In genomic region chr13:27830010-27830409, GRCh38 we compare ENCODE assay signal across 8 cellular contexts. TPM values are rescaled to one million over a fixed set of nuclear protein-coding genes. Genes with fewer than 3 reads are reported as not detected.
DNase-seq lines count a peak whose midpoint lies in the region; ATAC-seq and TF ChIP-seq lines count a peak whose summit lies in the region.

No MANE protein-coding gene starts in this region.

- peak overlapping the region; percentile 30 for H3K4me3 Mint-ChIP-seq in activated naive CD4-positive, alpha-beta T cell treated with anti-CD3 and anti-CD28 coated beads, Interleukin-2, amount 50 U/mL, for 24 hours

- H3K9ac ChIP-seq in SK-N-MC (ENCODE audit: insufficient read length) (no peak overlapping the region), skeletal muscle tissue (ENCODE audit: low read depth in 1 of 3, low read length in 3 of 3) (no peak overlapping the region)

- no peaks in the 10 kb centered on the region for H3K9me3 Mint-ChIP-seq in activated naive CD4-positive, alpha-beta T cell treated with anti-CD3 and anti-CD28 coated beads, Interleukin-2, amount 50 U/mL, for 24 hours

- peaks cover 17% of the 10 kb centered on the region for H3K4me1 ChIP-seq in left ventricle myocardium inferior
- peaks cover 6 to 9% (median 8%) of the 10 kb centered on the region in 3 donors for H3K4me1 ChIP-seq in skeletal muscle tissue (ENCODE audit: control insufficient read depth in 3 of 3, insufficient read depth in 3 of 3, low read length in 3 of 3)

- no peak overlapping the region for H3K27ac ChIP-seq in SK-N-MC
- no peak overlapping the region for H3K27ac ChIP-seq in left ventricle myocardium inferior (replicated peaks)
- H3K27ac ChIP-seq in skeletal muscle tissue (ENCODE audit: low read depth, low read length): no peak overlapping the region

- no peak overlapping the region for H3K27ac Mint-ChIP-seq in activated naive CD4-positive, alpha-beta T cell treated with anti-CD3 and anti-CD28 coated beads, Interleukin-2, amount 50 U/mL, for 24 hours

- H3K4me1 Mint-ChIP-seq in activated naive CD4-positive, alpha-beta T cell treated with anti-CD3 and anti-CD28 coated beads, Interleukin-2, amount 50 U/mL, for 24 hours: peaks cover 13% of the 10 kb centered on the region

- no peaks in the 10 kb centered on the region for H3K36me3 Mint-ChIP-seq in activated naive CD4-positive, alpha-beta T cell treated with anti-CD3 and anti-CD28 coated beads, Interleukin-2, amount 50 U/mL, for 24 hours

- no peak for DNase-seq in SK-N-MC (ENCODE audit: low read depth, low spot score)
- peak; percentile 38 for DNase-seq in left ventricle myocardium inferior

- ATAC-seq in HG03095 (IDR thresholded peaks at IDR 0.05; ENCODE audit: unreplicated experiment) (peak; percentile 83), GM21825 (IDR thresholded peaks at IDR 0.05; ENCODE audit: unreplicated experiment) (no peak), GM21619 (IDR thresholded peaks at IDR 0.05; ENCODE audit: unreplicated experiment) (no peak)

- H3K4me3 ChIP-seq in SK-N-MC (0 out of 2 replicates have a peak overlapping the region, but pooled peaks have one; percentile 36), left ventricle myocardium inferior (peak overlapping the region; percentile 43), skeletal muscle tissue (ENCODE audit: low read length in 3 of 3) (peak overlapping the region in 2 of 3 donors; percentile 31 to 32)

- H3K36me3 ChIP-seq in SK-N-MC (ENCODE audit: insufficient read depth, low read length) (no peaks in the 10 kb centered on the region), left ventricle myocardium inferior (no peaks in the 10 kb centered on the region), skeletal muscle tissue (ENCODE audit: control insufficient read depth in 3 of 3, insufficient read depth in 3 of 3, low read length in 3 of 3) (no peaks in the 10 kb centered on the region)

- intact Hi-C loops in left ventricle myocardium inferior (cut with micrococcal nuclease): loop anchor here (5.0 kb wide), 1 partner anchor 152 kb away; no protein-coding TSS in a partner anchor

- H3K9me3 ChIP-seq in SK-N-MC (ENCODE audit: low read depth, low read length) (no peaks in the 10 kb centered on the region), left ventricle myocardium inferior (replicated peaks) (no peaks in the 10 kb centered on the region), skeletal muscle tissue (ENCODE audit: control insufficient read depth in 3 of 3, low read length in 3 of 3) (no peaks in the 10 kb centered on the region)

- peak; percentile 92 for TF ChIP-seq CTCF in GM12873 (IDR thresholded peaks at IDR 0.05; ENCODE audit: insufficient read depth, low read depth, low read length, missing control alignments)
- TF ChIP-seq CTCF in left ventricle myocardium inferior (IDR thresholded peaks at IDR 0.05; ENCODE audit: borderline replicate concordance): peak; percentile 97

- peaks cover 96% of the 10 kb centered on the region for H3K27me3 ChIP-seq in left ventricle myocardium inferior (ENCODE audit: low read depth)
- peaks cover 28 to 42% (median 32%) of the 10 kb centered on the region in 3 donors for H3K27me3 ChIP-seq in skeletal muscle tissue (ENCODE audit: control insufficient read depth in 3 of 3, insufficient read depth in 3 of 3, low read length in 3 of 3)

- peaks cover 51% of the 10 kb centered on the region for H3K27me3 Mint-ChIP-seq in activated naive CD4-positive, alpha-beta T cell treated with anti-CD3 and anti-CD28 coated beads, Interleukin-2, amount 50 U/mL, for 24 hours

RNA-seq across cellular contexts. Expression of gene GSX1, which starts 37.7 kb away (rescaled TPM):
- total RNA-seq in left ventricle myocardium inferior: not detected
- total RNA-seq in skeletal muscle tissue: not detected
